Comparison of ENCODE assay signal across 14 cellular contexts in the genomic region with DNA sequence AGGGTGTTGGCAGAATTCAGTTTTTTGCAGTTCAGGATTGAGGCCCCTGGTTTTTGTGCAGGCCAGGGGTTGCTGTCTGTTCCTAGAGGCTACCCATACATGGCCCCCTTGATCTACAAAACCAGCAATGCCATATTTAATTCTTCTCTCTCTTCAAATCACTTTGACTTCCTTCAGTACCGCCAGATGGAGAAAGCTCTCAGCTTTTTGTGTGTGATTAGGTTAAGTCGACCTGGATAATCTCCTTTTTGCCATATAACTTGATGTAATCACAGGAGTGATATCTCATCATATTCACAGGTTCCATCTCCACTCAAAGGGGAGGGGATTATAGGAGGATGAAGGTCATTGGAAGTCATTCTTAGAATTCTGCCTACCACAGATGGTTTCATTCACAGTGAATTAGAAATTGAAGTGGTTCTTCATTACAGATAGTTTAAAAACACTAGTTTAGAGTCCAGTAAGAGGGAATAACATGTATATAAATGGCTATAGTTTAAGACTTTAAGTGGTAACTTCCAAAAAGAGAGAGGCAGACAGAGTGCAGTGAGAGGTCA.
DNase-seq lines count a peak whose midpoint lies in the region; ATAC-seq and TF ChIP-seq lines count a peak whose summit lies in the region.
"Had no signal": no experiment of that assay in that cellular context is flagged by ENCODE, and none has a peak within 500 bp of the region (broad histone marks: within the 10 kb centered on the region; RNA-seq: fewer than 3 reads in every experiment).

No MANE protein-coding gene starts in this region.

- no peaks in the 10 kb centered on the region for H3K9me3 Mint-ChIP-seq in activated CD4-positive, alpha-beta T cell treated with anti-CD3 and anti-CD28 coated beads for 36 hours (ENCODE audit: low read depth)
- H3K9me3 Mint-ChIP-seq: activated naive CD4-positive, alpha-beta T cell treated with anti-CD3 and anti-CD28 coated beads for 36 hours had no signal

- CTCF ChIA-PET in activated CD4-positive, alpha-beta T cell treated with anti-CD3 and anti-CD28 coated beads for 36 hours (lab: Charles Lee), result no interaction called here

- H3K4me2 ChIP-seq in skeletal muscle satellite cell (ENCODE audit: low read length), result peak overlapping the region; percentile 32

- H3K9me3 ChIP-seq in skeletal muscle satellite cell (replicated peaks; ENCODE audit: low read length), result no peaks in the 10 kb centered on the region
- H3K9me3 ChIP-seq: pancreas had no signal

- POLR2A ChIA-PET in activated CD4-positive, alpha-beta T cell treated with anti-CD3 and anti-CD28 coated beads for 36 hours (lab: Charles Lee), result interaction anchor here (0.6 kb wide), 1 partner anchor 34 kb away, joined by 4 read pairs; no protein-coding TSS in a partner anchor

- no peak for TF ChIP-seq CTCF in brain microvascular endothelial cell (IDR thresholded peaks at IDR 0.05; ENCODE audit: low read depth, low read length, missing control alignments)

- peaks cover 12% of the 10 kb centered on the region for H3K36me3 Mint-ChIP-seq in activated CD4-positive, alpha-beta T cell treated with anti-CD3 and anti-CD28 coated beads for 36 hours (ENCODE audit: low read depth)

- H3K27me3 ChIP-seq in brain microvascular endothelial cell (replicated peaks) (no peaks in the 10 kb centered on the region), skeletal muscle satellite cell (ENCODE audit: control insufficient read depth, insufficient read depth, low read length) (no peaks in the 10 kb centered on the region)
- H3K27me3 ChIP-seq: pancreas had no signal

- no peak for DNase-seq in activated CD4-positive, alpha-beta T cell treated with anti-CD3 and anti-CD28 coated beads for 36 hours
- no peak for DNase-seq in activated CD4-positive, alpha-beta T cell treated with anti-CD3 and anti-CD28 coated beads for 48 hours
- DNase-seq in NCI-H82 treated with DMSO at 0.1 percent for 48 hours (lab: John Stamatoyannopoulos, UW; ENCODE audit: unreplicated experiment) (peak; percentile 43), brain microvascular endothelial cell (no peak), Ammon's horn (ENCODE audit: low spot score) (no peak), RKO (ENCODE audit: low spot score) (no peak)
- DNase-seq: activated CD4-positive, CD25-positive, alpha-beta regulatory T cell; activated naive CD4-positive, alpha-beta T cell treated with anti-CD3 and anti-CD28 coated beads for 36 hours; NCI-H1930; NCI-H69; stimulated activated naive CD4-positive, alpha-beta T cell had no signal

- peak overlapping the region; percentile 49 for H3K27ac ChIP-seq in brain microvascular endothelial cell
- H3K27ac ChIP-seq: pancreas had no signal

- H3K36me3 ChIP-seq in brain microvascular endothelial cell (replicated peaks), result no peaks in the 10 kb centered on the region
- H3K36me3 ChIP-seq in skeletal muscle satellite cell (ENCODE audit: insufficient read depth, low read length), result no peaks in the 10 kb centered on the region
- H3K36me3 ChIP-seq: pancreas had no signal

- H3K4me3 Mint-ChIP-seq in activated CD4-positive, alpha-beta T cell treated with anti-CD3 and anti-CD28 coated beads for 36 hours, result no peak overlapping the region
- H3K4me3 Mint-ChIP-seq: activated naive CD4-positive, alpha-beta T cell treated with anti-CD3 and anti-CD28 coated beads for 36 hours had no signal

- intact Hi-C loops in activated CD4-positive, alpha-beta T cell treated with anti-CD3 and anti-CD28 coated beads for 36 hours (cut with DNase I, micrococcal nuclease), result no loop called here

- H3K4me3 ChIP-seq in brain microvascular endothelial cell (ENCODE audit: low read depth, low read length) (no peak overlapping the region), skeletal muscle satellite cell (ENCODE audit: low read length) (no peak overlapping the region)
- H3K4me3 ChIP-seq: pancreas had no signal

- no peak overlapping the region for H3K9ac ChIP-seq in skeletal muscle satellite cell (ENCODE audit: low read depth, low read length)

- H3K4me1 Mint-ChIP-seq in activated CD4-positive, alpha-beta T cell treated with anti-CD3 and anti-CD28 coated beads for 36 hours, result peaks cover 50% of the 10 kb centered on the region

- H3K27me3 Mint-ChIP-seq in activated CD4-positive, alpha-beta T cell treated with anti-CD3 and anti-CD28 coated beads for 36 hours, result no peaks in the 10 kb centered on the region

- peaks cover 31% of the 10 kb centered on the region for H3K4me1 ChIP-seq in skeletal muscle satellite cell (ENCODE audit: control insufficient read depth, insufficient read depth, low read length)

- ATAC-seq in activated CD4-positive, alpha-beta T cell treated with anti-CD3 and anti-CD28 coated beads for 36 hours, result peak; percentile 56
- ATAC-seq in HG03135 (IDR thresholded peaks at IDR 0.05; ENCODE audit: unreplicated experiment), result no peak

- in situ Hi-C loops in brain microvascular endothelial cell (cut with HindIII; ENCODE audit: low pct_ligation_motif_present, low sequenced_read_pairs), result no loop called here

- H3K27ac Mint-ChIP-seq in activated CD4-positive, alpha-beta T cell treated with anti-CD3 and anti-CD28 coated beads for 36 hours, result no peak overlapping the region
- H3K27ac Mint-ChIP-seq: activated naive CD4-positive, alpha-beta T cell treated with anti-CD3 and anti-CD28 coated beads for 36 hours had no signal
